8 cellular contexts compared by ENCODE assay signal in the genomic region with DNA sequence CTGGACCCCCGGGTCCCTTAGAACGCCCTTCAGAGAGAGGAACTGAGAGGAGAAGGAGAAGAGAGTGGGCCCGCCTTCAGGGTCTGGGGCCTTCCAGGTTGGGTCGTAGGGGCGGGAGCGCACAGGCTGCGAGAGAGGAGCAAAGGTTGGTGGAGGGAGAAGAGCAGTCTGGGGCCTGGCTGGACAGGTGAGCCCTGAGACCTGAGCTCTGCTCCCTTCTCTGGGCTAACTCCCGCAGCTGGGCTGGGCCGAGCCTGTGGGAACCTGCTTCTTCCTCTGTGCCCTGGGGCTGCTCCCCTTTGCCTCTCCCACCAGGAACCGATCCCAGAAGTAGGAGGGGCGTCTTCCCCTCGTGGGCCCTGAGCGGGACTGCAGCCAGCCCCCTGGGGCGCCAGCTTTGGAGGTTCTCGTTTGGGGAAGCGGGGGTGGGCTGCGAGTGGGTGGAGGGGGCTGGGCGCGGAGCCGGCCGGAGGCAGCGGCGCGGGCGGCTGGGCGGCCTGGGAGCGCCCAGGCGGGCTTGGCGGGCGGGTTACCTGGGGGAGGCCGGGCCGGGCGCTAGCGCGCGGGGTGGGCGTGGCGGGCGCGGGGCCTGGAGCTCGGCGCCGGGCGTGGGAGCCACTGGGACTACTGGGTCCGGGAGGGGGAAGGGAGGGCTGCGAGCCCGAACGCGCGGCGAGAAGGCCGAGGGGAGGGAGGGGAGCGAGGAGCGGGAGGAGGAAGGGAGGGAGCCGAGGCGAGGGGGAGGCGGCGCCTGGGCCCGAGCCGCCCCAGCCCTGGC. TPM values are rescaled to one million over a fixed set of nuclear protein-coding genes. Genes with fewer than 3 reads are reported as not detected.
DNase-seq lines count a peak whose midpoint lies in the region; ATAC-seq and TF ChIP-seq lines count a peak whose summit lies in the region.

A gene (plus strand): TSS at position 777 of the 778 bp plus-strand sequence. CDS start 4,211 bp downstream, outside the sequence.

- ATAC-seq in right cardiac atrium (peak; percentile 75 to 82), HG03135 (IDR thresholded peaks at IDR 0.05; ENCODE audit: unreplicated experiment) (no peak), HG02870 (IDR thresholded peaks at IDR 0.05; ENCODE audit: unreplicated experiment) (no peak)

- H3K27me3 ChIP-seq in right cardiac atrium (ENCODE audit: control insufficient read depth, insufficient read depth) = no peaks in the 10 kb centered on the region

- H3K4me3 ChIP-seq in astrocyte of the cerebellum (ENCODE audit: low read depth, low read length) (peak within 1 kb of the TSS; percentile 66), right cardiac atrium (ENCODE audit: low read length) (peak within 1 kb of the TSS; percentile 92)

- no peaks in the 10 kb centered on the region for H3K9me3 ChIP-seq in right cardiac atrium (ENCODE audit: control insufficient read depth, low read length)

- 10% methylated on average over 58 of the region's 60 CpGs for WGBS in right cardiac atrium

- intact Hi-C loops in right cardiac atrium (cut with DNase I) (loop anchor here in 3 of 4 donors (5.0 to 10.0 kb wide), 2 partner anchors 139 to 142 kb away; a partner anchor contains a TSS), posterior cingulate gyrus (cut with DNase I) (loop anchor here (2.0 to 10.0 kb wide), 2 partner anchors 31 to 209 kb away; a partner anchor contains a TSS)

- in situ Hi-C loops in astrocyte of the cerebellum (cut with HindIII; ENCODE audit: low sequenced_read_pairs) = no loop called here

- H3K4me1 ChIP-seq in right cardiac atrium (ENCODE audit: control insufficient read depth, insufficient read depth, low read length) = peaks cover 22% of the 10 kb centered on the region

- H3K27ac ChIP-seq in right cardiac atrium (ENCODE audit: low read length) = peak within 1 kb of the TSS; percentile 78

- DNase-seq in DMS153 treated with DMSO at 0.1 percent for 48 hours (lab: John Stamatoyannopoulos, UW; ENCODE audit: unreplicated experiment) (peak; percentile 48), HuH-7.5 (ENCODE audit: low spot score) (peak; percentile 60), SW480 (ENCODE audit: low spot score) (peak; percentile 72), astrocyte of the cerebellum (ENCODE audit: low read depth) (no peak), right cardiac atrium (peak; percentile 79 to 95 (median 94)), posterior cingulate gyrus (peak in 8 of 10 donors; percentile 70 to 97 (median 82))

- no peak for TF ChIP-seq CTCF in astrocyte of the cerebellum (IDR thresholded peaks at IDR 0.05; ENCODE audit: low read depth, low read length, missing control alignments)

RNA-seq across cellular contexts. Expression of the gene that starts here (rescaled TPM):
- total RNA-seq in right cardiac atrium = 100 to 1,000 TPM in 2 of 4 donors, 10 to 100 TPM in 2; 96.2 to 120 (median 100) TPM
- polyA plus RNA-seq in right cardiac atrium = 46.9 TPM

Comparison
In these comparisons a context has a peak if more than half of its experiments do, and no peak if none do; other contexts are left out.
1. ATAC-seq: peak in right cardiac atrium (2 of 2); none in HG03135 (single experiment) and HG02870 (single experiment).